Comparison of ENCODE assay signal across 29 cellular contexts in the genomic region with DNA sequence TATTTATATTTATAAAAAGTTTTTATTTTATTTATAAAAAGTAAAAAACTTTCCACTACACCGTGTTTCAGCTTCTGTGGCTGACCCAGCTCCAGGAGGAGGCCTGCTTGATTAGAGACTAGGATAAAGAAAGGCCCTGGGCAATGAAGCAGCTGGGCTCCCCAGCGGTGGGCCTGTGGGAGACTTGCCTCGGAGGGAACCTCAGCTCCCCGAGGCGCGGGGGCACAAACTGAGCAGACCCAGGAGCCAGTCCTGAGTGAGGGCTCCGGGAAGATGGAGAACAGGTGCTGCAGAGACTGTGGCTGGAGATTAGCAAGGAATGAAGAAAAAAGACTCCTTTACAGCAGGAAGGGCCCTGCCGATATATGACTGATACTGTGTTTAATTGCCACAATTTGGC.
DNase-seq lines count a peak whose midpoint lies in the region; ATAC-seq and TF ChIP-seq lines count a peak whose summit lies in the region.
"Had no signal": no experiment of that assay in that cellular context is flagged by ENCODE, and none has a peak within 500 bp of the region (broad histone marks: within the 10 kb centered on the region; RNA-seq: fewer than 3 reads in every experiment).

No MANE protein-coding gene starts in this region.

- H3K4me1 ChIP-seq in right atrium auricular region (no peaks in the 10 kb centered on the region), heart right ventricle (no peaks in the 10 kb centered on the region), suprapubic skin (no peaks in the 10 kb centered on the region)
- H3K4me1 ChIP-seq: A549, BE2C had no signal

- intact Hi-C loops in heart right ventricle (cut with DNase I), result no loop called here
- intact Hi-C loops in posterior vena cava (cut with DNase I), result no loop called here

- no peaks in the 10 kb centered on the region for H3K36me3 ChIP-seq in right atrium auricular region
- H3K36me3 ChIP-seq in heart right ventricle, result no peaks in the 10 kb centered on the region
- H3K36me3 ChIP-seq in suprapubic skin, result no peaks in the 10 kb centered on the region
- H3K36me3 ChIP-seq: BE2C; BLaER1; BLaER1 treated with 17β-estradiol and CSF1 and Interleukin-3, amounts not matched to agents 10 nM and 100 nM had no signal

- H3K27me3 ChIP-seq in right atrium auricular region (no peaks in the 10 kb centered on the region), heart right ventricle (peaks cover 0 to 39% (median 12%) of the 10 kb centered on the region in 7 donors), suprapubic skin (no peaks in the 10 kb centered on the region)
- H3K27me3 ChIP-seq: BE2C; BLaER1; BLaER1 treated with 17β-estradiol and CSF1 and Interleukin-3, amounts not matched to agents 10 nM and 100 nM had no signal

- WGBS in heart right ventricle, 2 donors, result 68 to 70% methylated on average over 8 of the region's 8 CpGs
- WGBS in suprapubic skin, result 77% methylated on average over 8 of the region's 8 CpGs

- TF ChIP-seq EP300 in suprapubic skin (IDR thresholded peaks at IDR 0.05), result no peak

- peak; percentile 30 for DNase-seq in right atrium auricular region (ENCODE audit: low spot score)
- DNase-seq in heart right ventricle, result no peak
- peak; percentile 62 for DNase-seq in posterior vena cava (ENCODE audit: low spot score)
- no peak for DNase-seq in suprapubic skin (ENCODE audit: low spot score in 2 of 2)
- DNase-seq: 8988T; ACHN; AML-193; BE2C; C1 segment of cervical spinal cord; Caco-2; Calu3; CD4-positive, alpha-beta memory T cell; CD4-positive, alpha-beta T cell; CD4-positive, CD25-positive, alpha-beta regulatory T cell; CD8-positive, alpha-beta memory T cell; CD8-positive, alpha-beta T cell; COR-L47; DMS 273 treated with DMSO at 0.1 percent for 48 hours; DMS153; DMS53; DMS79; DMS79 treated with DMSO at 0.1 percent for 48 hours; DND-41; EL had no signal

- no peak for ATAC-seq in heart right ventricle
- ATAC-seq: A549; CD8-positive, alpha-beta T cell had no signal

- H3K4me3 ChIP-seq in right atrium auricular region, result no peak overlapping the region
- H3K4me3 ChIP-seq in heart right ventricle, result no peak overlapping the region
- no peak overlapping the region for H3K4me3 ChIP-seq in suprapubic skin
- H3K4me3 ChIP-seq: A549; BLaER1; BLaER1 treated with 17β-estradiol and CSF1 and Interleukin-3, amounts not matched to agents 10 nM and 100 nM had no signal

- TF ChIP-seq CTCF in right atrium auricular region (IDR thresholded peaks at IDR 0.05) (no peak), heart right ventricle (IDR thresholded peaks at IDR 0.05) (no peak), suprapubic skin (IDR thresholded peaks at IDR 0.05) (no peak)

- H3K27ac ChIP-seq in right atrium auricular region (no peak overlapping the region), heart right ventricle (no peak overlapping the region), suprapubic skin (no peak overlapping the region)
- H3K27ac ChIP-seq: 22Rv1; A549; BLaER1; BLaER1 treated with 17β-estradiol and CSF1 and Interleukin-3, amounts not matched to agents 10 nM and 100 nM; C4-2B had no signal

- TF ChIP-seq POLR2A in suprapubic skin (IDR thresholded peaks at IDR 0.05), result no peak

- H3K9me3 ChIP-seq in right atrium auricular region (no peaks in the 10 kb centered on the region), heart right ventricle (peaks cover 0 to under 1% (median 0%) of the 10 kb centered on the region in 11 donors), suprapubic skin (no peaks in the 10 kb centered on the region)
- H3K9me3 ChIP-seq: A549; BE2C; BLaER1; BLaER1 treated with 17β-estradiol and CSF1 and Interleukin-3, amounts not matched to agents 10 nM and 100 nM; Caco-2 had no signal

Comparison
In these comparisons a context has a peak if more than half of its experiments do, and no peak if none do; other contexts are left out.
1. DNase-seq: peak in right atrium auricular region (single experiment) and posterior vena cava (single experiment); none in heart right ventricle (0 of 2) and suprapubic skin (0 of 2).